ENCODE assay signal across 26 cellular contexts in genomic region chr13:73266640-73267180, GRCh38.
"Had no signal": no experiment of that assay in that cellular context is flagged by ENCODE, and none has a peak within 500 bp of the region (broad histone marks: within the 10 kb centered on the region; RNA-seq: fewer than 3 reads in every experiment).

No MANE protein-coding gene starts in this region.

- H3K4me3 ChIP-seq: gastrocnemius medialis, heart left ventricle had no signal

- DNase-seq: activated CD4-positive, alpha-beta memory T cell treated with anti-CD3 and anti-CD28 coated beads for 36 hours; activated CD4-positive, alpha-beta T cell treated with anti-CD3 and anti-CD28 coated beads for 36 hours; activated CD4-positive, alpha-beta T cell treated with anti-CD3 and anti-CD28 coated beads, Interleukin-2, amount 10 ng/mL, durations not matched to agents 24 days and 14 days; activated CD4-positive, CD25-positive, alpha-beta regulatory T cell; activated CD4-positive, CD25-positive, alpha-beta regulatory T cell treated with anti-CD3 and anti-CD28 coated beads, Interleukin-2, amount 50 U/mL, for 72 hours; activated CD8-positive, alpha-beta memory T cell treated with anti-CD3 and anti-CD28 coated beads, Interleukin-2, amount 10 ng/mL, durations not matched to agents 7 days and 5 days; activated CD8-positive, alpha-beta memory T cell treated with anti-CD3 and anti-CD28 coated beads, Interleukin-2, amount 50 U/mL, for 4 hours; activated CD8-positive, alpha-beta T cell treated with anti-CD3 and anti-CD28 coated beads, Interleukin-2, amount 10 ng/mL, durations not matched to agents 7 days and 5 days; activated gamma-delta T cell; activated naive CD4-positive, alpha-beta T cell; activated naive CD4-positive, alpha-beta T cell treated with anti-CD3 and anti-CD28 coated beads, Interleukin-2, amount 10 ng/mL, durations not matched to agents 7 days and 5 days; activated T-cell treated with anti-CD3 and anti-CD28 coated beads, Interleukin-2, amount 50 U/mL, for 1 hour; activated T-cell treated with anti-CD3 and anti-CD28 coated beads, Interleukin-2, amount 50 U/mL, for 48 hours; amniotic stem cell; anterior cingulate cortex; brain microvascular endothelial cell; effector CD8-positive, alpha-beta T cell; foreskin fibroblast; gastrocnemius medialis; glutamatergic neuron; heart left ventricle; T-helper 2 cell had no signal

- H3K4me1 ChIP-seq: gastrocnemius medialis, heart left ventricle had no signal

- ATAC-seq: activated CD4-positive, alpha-beta T cell treated with anti-CD3 and anti-CD28 coated beads for 36 hours; activated CD8-positive, alpha-beta memory T cell treated with anti-CD3 and anti-CD28 coated beads, Interleukin-2, amount 10 ng/mL, durations not matched to agents 7 days and 5 days; activated CD8-positive, alpha-beta T cell treated with anti-CD3 and anti-CD28 coated beads, Interleukin-2, amount 10 ng/mL, durations not matched to agents 7 days and 5 days; gastrocnemius medialis; heart left ventricle had no signal

- H3K27ac ChIP-seq: brain microvascular endothelial cell, gastrocnemius medialis, heart left ventricle had no signal

- FAIRE-seq: astrocyte, bronchial epithelial cell, endometrium, endothelial cell of umbilical vein had no signal

- H3K27me3 ChIP-seq: brain microvascular endothelial cell, gastrocnemius medialis, heart left ventricle had no signal

- H3K36me3 ChIP-seq: brain microvascular endothelial cell, gastrocnemius medialis, heart left ventricle had no signal

- H3K9me3 ChIP-seq: gastrocnemius medialis had no signal
